In genomic region chr18:51153659-51154371, GRCh38 we compare ENCODE assay signal across 8 cellular contexts. TPM values are rescaled to one million over a fixed set of nuclear protein-coding genes. Genes with fewer than 3 reads are reported as not detected.
DNase-seq lines count a peak whose midpoint lies in the region; ATAC-seq and TF ChIP-seq lines count a peak whose summit lies in the region.

No MANE protein-coding gene starts in this region.

- peaks cover 4% of the 10 kb centered on the region for H3K27me3 Mint-ChIP-seq in endothelial cell (ENCODE audit: unreplicated experiment)

- no peak for TF ChIP-seq CTCF in tibial nerve (IDR thresholded peaks at IDR 0.05)
- TF ChIP-seq CTCF in endothelial cell (IDR thresholded peaks at IDR 0.05; ENCODE audit: unreplicated experiment), result no peak

- no peaks in the 10 kb centered on the region for H4K20me1 ChIP-seq in BLaER1

- no peaks in the 10 kb centered on the region for H3K9me3 Mint-ChIP-seq in endothelial cell (ENCODE audit: unreplicated experiment)

- H3K27me3 ChIP-seq in BLaER1 (no peaks in the 10 kb centered on the region), tibial nerve (no peaks in the 10 kb centered on the region)

- H3K4me2 ChIP-seq in BLaER1, result peak overlapping the region; percentile 85

- TF ChIP-seq POLR2A in tibial nerve (IDR thresholded peaks at IDR 0.05), result no peak

- peak overlapping the region; percentile 81 for H3K9ac ChIP-seq in BLaER1

- TF ChIP-seq EP300 in tibial nerve (IDR thresholded peaks at IDR 0.05), result no peak

- peak; percentile 72 to 76 for DNase-seq in activated T-cell treated with anti-CD3 and anti-CD28 coated beads, Interleukin-2, amount 50 U/mL, for 48 hours
- DNase-seq in stimulated activated CD4-positive, alpha-beta T cell treated with anti-CD3 and anti-CD28 coated beads, Interleukin-2, amount 100 ng/mL, for 4 hours (ENCODE audit: low read depth), result peak; percentile 2
- no peak for DNase-seq in tibial nerve (ENCODE audit: low spot score in 2 of 2)
- DNase-seq in NCI-H524 treated with DMSO at 0.1 percent for 48 hours (lab: John Stamatoyannopoulos, UW), result no peak
- DNase-seq in endothelial cell (ENCODE audit: low spot score), result no peak

- H3K36me3 Mint-ChIP-seq in endothelial cell (ENCODE audit: low read depth, unreplicated experiment), result no peaks in the 10 kb centered on the region

- H3K4me1 ChIP-seq in BLaER1, result peaks cover 80% of the 10 kb centered on the region
- H3K4me1 ChIP-seq in tibial nerve, result no peaks in the 10 kb centered on the region

- H3K4me3 Mint-ChIP-seq in endothelial cell (ENCODE audit: unreplicated experiment), result no peak overlapping the region

- peaks cover 15% of the 10 kb centered on the region for H3K9me3 ChIP-seq in BLaER1
- peaks cover 0 to 9% (median 0%) of the 10 kb centered on the region in 4 donors for H3K9me3 ChIP-seq in tibial nerve

- 47 to 55% methylated on average over 18 to 19 of the region's 19 CpGs for WGBS in tibial nerve, 2 donors

- peak; percentile 77 for ATAC-seq in GM19463 (IDR thresholded peaks at IDR 0.05; ENCODE audit: unreplicated experiment)
- ATAC-seq in HG03520 (IDR thresholded peaks at IDR 0.05; ENCODE audit: unreplicated experiment), result peak; percentile 65

- H3K36me3 ChIP-seq in BLaER1, result no peaks in the 10 kb centered on the region
- H3K36me3 ChIP-seq in tibial nerve, result no peaks in the 10 kb centered on the region

- H3K4me3 ChIP-seq in BLaER1 (peak overlapping the region; percentile 51), tibial nerve (peak overlapping the region in 1 of 4 donors; percentile 32)

- H3K27ac ChIP-seq in BLaER1, result peak overlapping the region; percentile 97
- peak overlapping the region in 1 of 4 donors; percentile 73 for H3K27ac ChIP-seq in tibial nerve

- H3K4me1 Mint-ChIP-seq in endothelial cell (ENCODE audit: unreplicated experiment), result no peaks in the 10 kb centered on the region

- H3K27ac Mint-ChIP-seq in endothelial cell (ENCODE audit: unreplicated experiment), result no peak overlapping the region

RNA-seq across cellular contexts. Expression of gene MEX3C, which starts 43.7 kb away (rescaled TPM):
- total RNA-seq in tibial nerve, result 10 to 100 TPM; 24.0 to 32.8 (median 28.5) TPM
- total RNA-seq in endothelial cell (ENCODE audit: unreplicated experiment), result 54.1 TPM

Comparison
In these comparisons a context has a peak if more than half of its experiments do, and no peak if none do; other contexts are left out.
1. DNase-seq: peak in activated T-cell treated with anti-CD3 and anti-CD28 coated beads, Interleukin-2, amount 50 U/mL, for 48 hours (2 of 2) and stimulated activated CD4-positive, alpha-beta T cell treated with anti-CD3 and anti-CD28 coated beads, Interleukin-2, amount 100 ng/mL, for 4 hours (single experiment); none in tibial nerve (0 of 2), NCI-H524 treated with DMSO at 0.1 percent for 48 hours (single experiment) and endothelial cell (single experiment).